ENCODE assay signal across 1 cellular context in genomic region chr6:84118191-84118590, GRCh38.
TF ChIP-seq lines count a peak whose summit lies in the region.

No MANE protein-coding gene starts in this region.

TF ChIP-seq in WTC11, 78 proteins besides CTCF, POLR2A, EP300 and RAD21 (continued from another document):
- TF ChIP-seq RORB (CRISPR knock-in tag; IDR thresholded peaks at IDR 0.05) = no peak
- no peak for TF ChIP-seq ZNF219 (CRISPR knock-in tag; IDR thresholded peaks at IDR 0.05; ENCODE audit: borderline replicate concordance)
- TF ChIP-seq ESRRA (CRISPR knock-in tag; IDR thresholded peaks at IDR 0.05; ENCODE audit: borderline replicate concordance) = no peak
- no peak for TF ChIP-seq JAZF1 (CRISPR knock-in tag; IDR thresholded peaks at IDR 0.05)
- no peak for TF ChIP-seq JUN (CRISPR knock-in tag; IDR thresholded peaks at IDR 0.05)
- no peak for TF ChIP-seq NR1H2 (CRISPR knock-in tag; IDR thresholded peaks at IDR 0.05)
- TF ChIP-seq ZNF121 (CRISPR knock-in tag; IDR thresholded peaks at IDR 0.05) = no peak
- no peak for TF ChIP-seq ARID4B (CRISPR knock-in tag; IDR thresholded peaks at IDR 0.05; ENCODE audit: borderline replicate concordance)
- TF ChIP-seq HMGA2 (CRISPR knock-in tag; IDR thresholded peaks at IDR 0.05) = no peak
- no peak for TF ChIP-seq ELF4 (CRISPR knock-in tag; IDR thresholded peaks at IDR 0.05; ENCODE audit: low read depth)
TF ChIP-seq in WTC11: peak in this region for 0.
